In genomic region chr6:20350215-20350614, GRCh38 we compare ENCODE assay signal across 27 cellular contexts. TPM values are rescaled to one million over a fixed set of nuclear protein-coding genes. Genes with fewer than 3 reads are reported as not detected.
A peak's percentile ranks its signal among the peaks of the same experiment; 100 is the strongest.
DNase-seq lines count a peak whose midpoint lies in the region; ATAC-seq, FAIRE-seq and TF ChIP-seq lines count a peak whose summit lies in the region.
"Had no signal": no experiment of that assay in that cellular context is flagged by ENCODE, and none has a peak within 500 bp of the region (broad histone marks: within the 10 kb centered on the region; RNA-seq: fewer than 3 reads in every experiment).

No MANE protein-coding gene starts in this region.

- no peak overlapping the region for H3K9ac ChIP-seq in endothelial cell of umbilical vein (replicated peaks; ENCODE audit: extremely low read depth, insufficient read depth, low read length)
- H3K9ac ChIP-seq in neural progenitor cell = no peak overlapping the region

- H3K4me3 ChIP-seq in endothelial cell of umbilical vein (replicated peaks in 1 of 3; ENCODE audit: insufficient read depth in 1 of 3, low read depth in 1 of 3, low read length in 3 of 3) (no peak overlapping the region), neural progenitor cell (no peak overlapping the region)
- H3K4me3 ChIP-seq in effector memory CD4-positive, alpha-beta T cell (ENCODE audit: insufficient read depth, low read depth, low read length, poor library complexity, severe bottlenecking) = no peak overlapping the region
- H3K4me3 ChIP-seq: breast epithelium, colonic mucosa, testis, uterus had no signal

- no peaks in the 10 kb centered on the region for H4K20me1 ChIP-seq in endothelial cell of umbilical vein (replicated peaks; ENCODE audit: control insufficient read depth, extremely low read depth, insufficient read depth, low read length)
- H4K20me1 ChIP-seq in neural progenitor cell (ENCODE audit: low read depth) = no peaks in the 10 kb centered on the region

- peaks cover 4% of the 10 kb centered on the region for H3K9me3 Mint-ChIP-seq in neural progenitor cell

- H3K27me3 ChIP-seq in endothelial cell of umbilical vein (ENCODE audit: control insufficient read depth in 2 of 2, insufficient read depth in 2 of 2, low read length in 2 of 2) (no peaks in the 10 kb centered on the region), neural progenitor cell (no peaks in the 10 kb centered on the region)
- no peaks in the 10 kb centered on the region for H3K27me3 ChIP-seq in effector memory CD4-positive, alpha-beta T cell (replicated peaks; ENCODE audit: control insufficient read depth, insufficient read depth, low read length, poor library complexity, severe bottlenecking)
- H3K27me3 ChIP-seq: breast epithelium, colonic mucosa, testis, uterus had no signal

- H3K36me3 ChIP-seq in endothelial cell of umbilical vein (ENCODE audit: control insufficient read depth in 2 of 2, extremely low read depth in 1 of 2, insufficient read depth in 2 of 2, low read length in 2 of 2) (no peaks in the 10 kb centered on the region), neural progenitor cell (no peaks in the 10 kb centered on the region)
- H3K36me3 ChIP-seq in effector memory CD4-positive, alpha-beta T cell (ENCODE audit: control insufficient read depth, insufficient read depth, low read length) = no peaks in the 10 kb centered on the region
- H3K36me3 ChIP-seq: breast epithelium, colonic mucosa, uterus had no signal

- H3K4me1 ChIP-seq in endothelial cell of umbilical vein (ENCODE audit: control insufficient read depth, extremely low read depth, insufficient read depth, low read length) (no peaks in the 10 kb centered on the region), neural progenitor cell (no peaks in the 10 kb centered on the region)
- no peaks in the 10 kb centered on the region for H3K4me1 ChIP-seq in effector memory CD4-positive, alpha-beta T cell (ENCODE audit: control insufficient read depth, insufficient read depth, low read length, poor library complexity, severe bottlenecking)
- H3K4me1 ChIP-seq: breast epithelium, colonic mucosa, testis, uterus had no signal

- peak overlapping the region; percentile 34 for H2AFZ ChIP-seq in endothelial cell of umbilical vein (ENCODE audit: low read depth, low read length)
- no peak overlapping the region for H2AFZ ChIP-seq in neural progenitor cell (replicated peaks)

- TF ChIP-seq CTCF in endothelial cell of umbilical vein (IDR thresholded peaks at IDR 0.05; ENCODE audit: extremely low read depth in 1 of 2, insufficient read depth in 1 of 2, low read depth in 1 of 2, low read length in 2 of 2) (no peak), neural progenitor cell (IDR thresholded peaks at IDR 0.05) (no peak)

- no peak for TF ChIP-seq POLR2A in endothelial cell of umbilical vein (IDR thresholded peaks at IDR 0.05; ENCODE audit: low read depth, low read length)

- ATAC-seq in HG02970 (IDR thresholded peaks at IDR 0.05; ENCODE audit: low FRiP score, unreplicated experiment) = no peak
- no peak for ATAC-seq in HG02852 (IDR thresholded peaks at IDR 0.05; ENCODE audit: unreplicated experiment)

- no peak for FAIRE-seq in endothelial cell of umbilical vein (lab: Jason Lieb, UNC)
- FAIRE-seq: RCC 7860 had no signal

- CTCF ChIA-PET in endothelial cell of umbilical vein (lab: Charles Lee) = interaction anchor here (0.7 to 1.0 kb wide), 2 partner anchors 9 to 14 kb away, joined by 3 to 4 read pairs; no protein-coding TSS in a partner anchor

- H3K9me3 ChIP-seq in endothelial cell of umbilical vein (replicated peaks; ENCODE audit: control insufficient read depth, insufficient read depth, low read length) = no peaks in the 10 kb centered on the region
- H3K9me3 ChIP-seq in neural progenitor cell (ENCODE audit: low read depth) = no peaks in the 10 kb centered on the region
- H3K9me3 ChIP-seq in effector memory CD4-positive, alpha-beta T cell (ENCODE audit: control insufficient read depth, low read length) = no peaks in the 10 kb centered on the region
- H3K9me3 ChIP-seq: colonic mucosa, testis, uterus had no signal

- no peak overlapping the region for H3K27ac ChIP-seq in endothelial cell of umbilical vein (ENCODE audit: insufficient read depth, low read depth, low read length)
- H3K27ac ChIP-seq in neural progenitor cell = no peak overlapping the region
- H3K27ac ChIP-seq in effector memory CD4-positive, alpha-beta T cell (ENCODE audit: insufficient read depth, low read length, poor library complexity, severe bottlenecking) = no peak overlapping the region
- H3K27ac ChIP-seq: breast epithelium, colonic mucosa, testis, uterus had no signal

- H3K4me2 ChIP-seq in endothelial cell of umbilical vein (ENCODE audit: insufficient read depth, low read length) (no peak overlapping the region), neural progenitor cell (no peak overlapping the region)

- H3F3A ChIP-seq in neural progenitor cell (ENCODE audit: low read depth) = no peaks in the 10 kb centered on the region

- no peak overlapping the region for H3K4me3 Mint-ChIP-seq in neural progenitor cell
- H3K4me3 Mint-ChIP-seq: activated T-cell treated with anti-CD3 and anti-CD28 coated beads, Interleukin-2, amount 50 U/mL, for 24 hours had no signal

- intact Hi-C loops in endothelial cell of umbilical vein (cut with micrococcal nuclease) = no loop called here

- DNase-seq in Daoy (ENCODE audit: low read depth) = peak; percentile 28
- DNase-seq in M059J (ENCODE audit: low read depth) = peak; percentile 44
- peak; percentile 30 for DNase-seq in endothelial cell of umbilical vein (ENCODE audit: low read depth, low spot score)
- peak; percentile 10 for DNase-seq in neural progenitor cell (ENCODE audit: low spot score)
- no peak for DNase-seq in OCI-M1 (lab: John Stamatoyannopoulos, UW)
- no peak for DNase-seq in effector memory CD4-positive, alpha-beta T cell
- DNase-seq: activated CD4-positive, alpha-beta T cell treated with anti-CD3 and anti-CD28 coated beads for 4 hours; activated CD8-positive, alpha-beta memory T cell treated with anti-CD3 and anti-CD28 coated beads for 24 hours; activated T-cell treated with anti-CD3 and anti-CD28 coated beads, Interleukin-2, amount 50 U/mL, for 24 hours; C1 segment of cervical spinal cord; colonic mucosa; DND-41; head of caudate nucleus; Kasumi-1; NCI-H1048; NCI-H187; NCI-H2171 treated with DMSO at 0.1 percent for 48 hours; NCI-H524 treated with DMSO at 0.1 percent for 48 hours; nucleus accumbens; stimulated activated CD4-positive, alpha-beta T cell treated with anti-CD3 and anti-CD28 coated beads, Interleukin-4, amount 100 ng/mL, for 1 hour; stimulated activated naive CD4-positive, alpha-beta T cell; testis; uterus had no signal

- no peaks in the 10 kb centered on the region for H3K36me3 Mint-ChIP-seq in neural progenitor cell

- H3K27ac Mint-ChIP-seq in neural progenitor cell = no peak overlapping the region
- H3K27ac Mint-ChIP-seq: activated T-cell treated with anti-CD3 and anti-CD28 coated beads, Interleukin-2, amount 50 U/mL, for 24 hours had no signal

- H3K9me1 ChIP-seq in endothelial cell of umbilical vein (replicated peaks; ENCODE audit: control insufficient read depth, extremely low read depth, insufficient read depth, low read length) = no peaks in the 10 kb centered on the region

- no TSS peak for BruUV-seq in endothelial cell of umbilical vein (replicated peaks; lab: Mats Ljungman, UMichigan)

- POLR2A ChIA-PET in endothelial cell of umbilical vein (lab: Charles Lee) = no interaction called here

- dilution Hi-C loops in endothelial cell of umbilical vein (cut with MboI; ENCODE audit: extremely low pct_ligation_motif_present, low sequenced_read_pairs) = no loop called here

- peaks cover 2% of the 10 kb centered on the region for H3K27me3 Mint-ChIP-seq in neural progenitor cell (ENCODE audit: insufficient read depth, low read depth)
- H3K27me3 Mint-ChIP-seq: activated T-cell treated with anti-CD3 and anti-CD28 coated beads, Interleukin-2, amount 50 U/mL, for 24 hours had no signal

- no peaks in the 10 kb centered on the region for H3K79me2 ChIP-seq in endothelial cell of umbilical vein (ENCODE audit: control insufficient read depth, insufficient read depth, low read length)
- H3K79me2 ChIP-seq in neural progenitor cell (ENCODE audit: low read depth) = no peaks in the 10 kb centered on the region

- peaks cover 4% of the 10 kb centered on the region for H3K4me1 Mint-ChIP-seq in neural progenitor cell

TF ChIP-seq in endothelial cell of umbilical vein, 7 proteins besides CTCF, POLR2A, EP300 and RAD21:
- TF ChIP-seq MYC (IDR thresholded peaks at IDR 0.05; ENCODE audit: low read depth, low read length) = no peak
- TF ChIP-seq FOS (IDR thresholded peaks at IDR 0.05; ENCODE audit: borderline replicate concordance, insufficient read depth, low read length) = peak; percentile 33
- TF ChIP-seq MAX (IDR thresholded peaks at IDR 0.05; ENCODE audit: insufficient read depth, insufficient read length) = no peak
- TF ChIP-seq JUN (IDR thresholded peaks at IDR 0.05; ENCODE audit: borderline replicate concordance, insufficient read depth, insufficient read length, low read depth) = peak; percentile 7

RNA-seq across cellular contexts. Expression of gene E2F3, which starts 51.5 kb away (rescaled TPM):
- total RNA-seq in Daoy (2014; rRNA removed; shearing (Covaris generic)) = 5.6 and 8.1 TPM in 2 replicates
- total RNA-seq in M059J (2014; rRNA removed; shearing (Covaris generic)) = 13.0 and 15.8 TPM in 2 replicates
- 21.2 and 22.0 TPM in 2 replicates for total RNA-seq in endothelial cell of umbilical vein
- polyA plus RNA-seq in endothelial cell of umbilical vein = 6.1 and 8.6 TPM in 2 replicates
- 8.7 and 9.7 TPM in 2 replicates for polyA plus RNA-seq in endothelial cell of umbilical vein (2011; cell fraction: cytosol; rRNA removed)
- polyA plus RNA-seq in endothelial cell of umbilical vein (2011; cell fraction: nucleus; rRNA removed) = 28.7 and 34.2 TPM in 2 replicates
- 8.8 and 12.0 TPM in 2 replicates for polyA plus RNA-seq in endothelial cell of umbilical vein (2012)
- 11.3 and 14.1 TPM in 2 replicates for polyA minus RNA-seq in endothelial cell of umbilical vein
- polyA minus RNA-seq in endothelial cell of umbilical vein (2011; cell fraction: cytosol; rRNA and poly(A)+ RNA removed) = 11.5 TPM
- 10.8 and 16.3 TPM in 2 replicates for polyA minus RNA-seq in endothelial cell of umbilical vein (2011; cell fraction: nucleus; rRNA and poly(A)+ RNA removed)
- 30.2 and 35.7 TPM in 2 replicates for total RNA-seq in neural progenitor cell (ENCODE audit: low replicate concordance)

Comparison
In these comparisons a context has a peak if more than half of its experiments do, and no peak if none do; other contexts are left out.
1. DNase-seq: peak in Daoy (single experiment), M059J (single experiment), endothelial cell of umbilical vein (single experiment) and neural progenitor cell (single experiment); none in OCI-M1 (single experiment) and effector memory CD4-positive, alpha-beta T cell (0 of 3).